In the genomic region with DNA sequence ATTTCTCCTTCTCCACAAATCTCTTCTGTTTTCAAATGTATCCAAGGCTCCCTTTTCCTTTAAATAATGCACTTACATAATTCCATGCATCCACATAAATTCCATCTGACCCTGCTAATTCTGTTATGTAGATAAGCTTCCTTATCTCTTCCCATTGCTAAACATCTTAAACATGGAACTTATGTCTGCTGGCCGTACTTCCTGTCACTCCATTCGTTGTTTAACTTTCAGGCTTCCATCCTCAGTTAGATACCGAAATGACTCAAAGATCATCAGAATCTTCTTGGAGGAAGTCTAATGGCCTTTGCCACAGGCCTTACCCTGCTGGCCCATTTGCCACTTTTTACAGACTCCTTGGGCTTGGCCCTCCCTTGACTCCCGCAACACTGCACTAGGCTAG, we compare ENCODE assay signal across 21 cellular contexts.
"Had no signal": no experiment of that assay in that cellular context is flagged by ENCODE, and none has a peak within 500 bp of the region (broad histone marks: within the 10 kb centered on the region; RNA-seq: fewer than 3 reads in every experiment).

No MANE protein-coding gene starts in this region.

- H3K4me1 ChIP-seq: left lung, pancreas, psoas muscle, right atrium auricular region, stomach had no signal

- H3K36me3 Mint-ChIP-seq: activated CD4-positive, alpha-beta memory T cell treated with anti-CD3 and anti-CD28 coated beads for 36 hours; natural killer cell treated with Interleukin-12 subunit alpha and Interleukin-12 subunit beta and Interleukin-15 and Interleukin-18, amount 100 ng/mL, for 72 hours had no signal

- H3K27me3 Mint-ChIP-seq: activated CD4-positive, alpha-beta memory T cell treated with anti-CD3 and anti-CD28 coated beads for 36 hours; activated naive CD8-positive, alpha-beta T cell treated with anti-CD3 and anti-CD28 coated beads, Interleukin-2, amount 50 U/mL, for 24 hours; natural killer cell treated with Interleukin-12 subunit alpha and Interleukin-12 subunit beta and Interleukin-15 and Interleukin-18, amount 100 ng/mL, for 72 hours had no signal

- H3K27ac Mint-ChIP-seq: activated CD4-positive, alpha-beta memory T cell treated with anti-CD3 and anti-CD28 coated beads for 36 hours; activated naive CD8-positive, alpha-beta T cell treated with anti-CD3 and anti-CD28 coated beads, Interleukin-2, amount 50 U/mL, for 24 hours; natural killer cell treated with Interleukin-12 subunit alpha and Interleukin-12 subunit beta and Interleukin-15 and Interleukin-18, amount 100 ng/mL, for 72 hours had no signal

- H3K27me3 ChIP-seq: ascending aorta, foreskin keratinocyte, left lung, neutrophil, pancreas, right atrium auricular region, stomach, suprapubic skin, tibial nerve had no signal

- H3K27ac ChIP-seq: ascending aorta, foreskin keratinocyte, left lung, neutrophil, pancreas, psoas muscle, right atrium auricular region, stomach, suprapubic skin, tibial nerve had no signal

- H3K4me3 ChIP-seq: ascending aorta, left lung, lung, pancreas, psoas muscle, right atrium auricular region, stomach, suprapubic skin, tibial nerve had no signal

- FAIRE-seq: colon, pancreas, urothelium cell line had no signal

- DNase-seq: activated CD4-positive, alpha-beta memory T cell treated with anti-CD3 and anti-CD28 coated beads for 36 hours; activated CD4-positive, alpha-beta T cell treated with anti-CD3 and anti-CD28 coated beads for 48 hours; activated effector memory CD4-positive, alpha-beta T cell treated with anti-CD3 and anti-CD28 coated beads, Interleukin-2, amount 50 U/mL, for 16 hours; activated naive CD4-positive, alpha-beta T cell treated with anti-CD3 and anti-CD28 coated beads, Interleukin-2, amount 50 U/mL, for 16 hours; activated naive CD8-positive, alpha-beta T cell treated with anti-CD3 and anti-CD28 coated beads, Interleukin-2, amount 50 U/mL, for 24 hours; central memory CD4-positive, alpha-beta T cell; foreskin keratinocyte; left lung; pancreas; psoas muscle; stimulated activated CD4-positive, alpha-beta T cell treated with anti-CD3 and anti-CD28 coated beads, Interleukin-12 subunit alpha, Interleukin-12 subunit beta, amount 100 ng/mL, for 4 hours; stomach had no signal

- H3K9me3 ChIP-seq: ascending aorta, left lung, neutrophil, pancreas, psoas muscle, right atrium auricular region, stomach, suprapubic skin, tibial nerve had no signal

- H3K4me3 Mint-ChIP-seq: activated CD4-positive, alpha-beta memory T cell treated with anti-CD3 and anti-CD28 coated beads for 36 hours; activated naive CD8-positive, alpha-beta T cell treated with anti-CD3 and anti-CD28 coated beads, Interleukin-2, amount 50 U/mL, for 24 hours; natural killer cell treated with Interleukin-12 subunit alpha and Interleukin-12 subunit beta and Interleukin-15 and Interleukin-18, amount 100 ng/mL, for 72 hours had no signal

- H3K36me3 ChIP-seq: ascending aorta, left lung, neutrophil, pancreas, right atrium auricular region, stomach, suprapubic skin, tibial nerve had no signal

- H3K4me1 Mint-ChIP-seq: activated naive CD8-positive, alpha-beta T cell treated with anti-CD3 and anti-CD28 coated beads, Interleukin-2, amount 50 U/mL, for 24 hours had no signal

- H3K9me3 Mint-ChIP-seq: activated CD4-positive, alpha-beta memory T cell treated with anti-CD3 and anti-CD28 coated beads for 36 hours had no signal

- ATAC-seq: activated naive CD8-positive, alpha-beta T cell treated with anti-CD3 and anti-CD28 coated beads, Interleukin-2, amount 50 U/mL, for 24 hours; foreskin keratinocyte; left lung; natural killer cell treated with Interleukin-12 subunit alpha and Interleukin-12 subunit beta and Interleukin-15 and Interleukin-18, amount 100 ng/mL, for 72 hours; pancreas; psoas muscle had no signal
